17 cellular contexts compared by ENCODE assay signal in the genomic region with DNA sequence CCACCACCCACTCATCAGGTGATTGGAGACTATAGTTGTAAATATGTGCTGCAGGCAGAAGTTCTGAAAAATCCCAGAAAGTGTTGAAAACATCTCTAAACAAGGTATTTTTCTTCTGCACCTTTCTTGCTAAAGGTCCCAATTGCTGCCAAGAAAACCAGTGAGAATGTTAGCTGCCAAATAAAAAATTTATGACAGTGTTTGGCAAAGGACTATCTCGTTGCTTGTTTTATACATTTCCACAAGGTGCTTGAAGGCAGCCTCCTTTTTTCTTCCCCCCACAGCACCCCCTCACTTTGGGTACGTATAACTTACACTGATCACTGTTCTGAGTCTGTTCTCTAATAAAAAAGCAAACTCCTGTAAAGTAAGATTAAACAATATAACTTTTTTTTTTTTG.
A peak's percentile ranks its signal among the peaks of the same experiment; 100 is the strongest.
DNase-seq lines count a peak whose midpoint lies in the region; FAIRE-seq and TF ChIP-seq lines count a peak whose summit lies in the region.
"Had no signal": no experiment of that assay in that cellular context is flagged by ENCODE, and none has a peak within 500 bp of the region (broad histone marks: within the 10 kb centered on the region; RNA-seq: fewer than 3 reads in every experiment).

No MANE protein-coding gene starts in this region.

- CTCF ChIA-PET in HEK293 (lab: Yijun Ruan, JAX), result no interaction called here

- no peak for FAIRE-seq in keratinocyte (lab: Jason Lieb, UNC)
- FAIRE-seq: GM12892, GM18507 had no signal

- POLR2A ChIA-PET in HEK293 (lab: Yijun Ruan, JAX), result no interaction called here

- peaks cover 23% of the 10 kb centered on the region for H3K4me1 ChIP-seq in HEK293 (ENCODE audit: control insufficient read depth, insufficient read depth, low read length)
- peaks cover 17% of the 10 kb centered on the region for H3K4me1 ChIP-seq in keratinocyte (ENCODE audit: control insufficient read depth, extremely low read depth, insufficient read depth, low read length)
- H3K4me1 ChIP-seq in subcutaneous abdominal adipose tissue (ENCODE audit: control insufficient read depth in 5 of 5, insufficient read depth in 5 of 5, low read length in 5 of 5), result peaks cover 0 to 38% (median 31%) of the 10 kb centered on the region in 5 donors
- no peaks in the 10 kb centered on the region for H3K4me1 ChIP-seq in MM.1S (ENCODE audit: low read length)
- H3K4me1 ChIP-seq: BLaER1 had no signal

- TF ChIP-seq CTCF in HEK293 (tag by site-specific recombination; IDR thresholded peaks at IDR 0.05) (no peak), VCaP (conservative IDR thresholded peaks at IDR 0.05) (0 out of 2 replicates have a peak, but pooled peaks have one; percentile 7), keratinocyte (optimal IDR thresholded peaks at IDR 0.05 in 1 of 3, IDR thresholded peaks at IDR 0.05 in 1 of 3, conservative IDR thresholded peaks at IDR 0.05 in 1 of 3; ENCODE audit: extremely low read depth in 1 of 3, insufficient read depth in 2 of 3, low read length in 3 of 3) (no peak), MM.1S (IDR thresholded peaks at IDR 0.05; ENCODE audit: low read length) (no peak)

- H3K9ac ChIP-seq in keratinocyte (ENCODE audit: control insufficient read depth, extremely low read depth, insufficient read depth, low read length) (no peak overlapping the region), subcutaneous abdominal adipose tissue (ENCODE audit: low read length in 5 of 5) (no peak overlapping the region), MM.1S (ENCODE audit: low read length) (no peak overlapping the region)
- H3K9ac ChIP-seq: BLaER1 had no signal

- H3K9me3 ChIP-seq in HEK293 (ENCODE audit: control insufficient read depth, insufficient read depth, low read depth, low read length) (no peaks in the 10 kb centered on the region), keratinocyte (ENCODE audit: control insufficient read depth, low read depth, low read length) (no peaks in the 10 kb centered on the region), subcutaneous abdominal adipose tissue (ENCODE audit: control insufficient read depth in 5 of 5, low read length in 5 of 5) (peaks cover 0 to 6% (median 0%) of the 10 kb centered on the region in 5 donors), MM.1S (replicated peaks; ENCODE audit: insufficient read depth, low read length) (no peaks in the 10 kb centered on the region)

- H4K20me1 ChIP-seq in keratinocyte (ENCODE audit: control insufficient read depth, extremely low read depth, insufficient read depth, low read length) (no peaks in the 10 kb centered on the region), MM.1S (ENCODE audit: insufficient read depth, low read length) (no peaks in the 10 kb centered on the region)
- H4K20me1 ChIP-seq: BLaER1 had no signal

- H3K4me2 ChIP-seq in keratinocyte (ENCODE audit: control insufficient read depth, extremely low read depth, insufficient read depth, low read depth, low read length) (peak overlapping the region; percentile 22), MM.1S (ENCODE audit: low read depth, low read length) (no peak overlapping the region)
- H3K4me2 ChIP-seq: BLaER1 had no signal

- dilution Hi-C loops in keratinocyte (cut with MboI; ENCODE audit: extremely low pct_ligation_motif_present, low sequenced_read_pairs), result no loop called here

- no peak for DNase-seq in keratinocyte (ENCODE audit: low read depth, low spot score)
- DNase-seq in stimulated activated naive CD4-positive, alpha-beta T cell treated with Interleukin-2 at 50 U/mL for 16 hours (lab: John Stamatoyannopoulos, UW), result no peak
- no peak for DNase-seq in MM.1S
- no peak for DNase-seq in LoVo (ENCODE audit: low spot score)
- DNase-seq: 8988T; CD4-positive, alpha-beta memory T cell; DMS153; DMS79; GDM1; GOT3; H7 had no signal

- H2AFZ ChIP-seq in keratinocyte (ENCODE audit: control insufficient read depth, low read length) (no peak overlapping the region), MM.1S (ENCODE audit: low read length) (no peak overlapping the region)

- H3K4me3 ChIP-seq in HEK293 (ENCODE audit: low read depth, low read length) (no peak overlapping the region), keratinocyte (ENCODE audit: control insufficient read depth in 2 of 3, extremely low read depth in 1 of 3, insufficient read depth in 2 of 3, low read depth in 1 of 3, low read length in 3 of 3) (no peak overlapping the region), subcutaneous abdominal adipose tissue (ENCODE audit: low read depth in 1 of 5, low read length in 5 of 5) (no peak overlapping the region), MM.1S (ENCODE audit: low read length) (no peak overlapping the region)
- H3K4me3 ChIP-seq: BLaER1 had no signal

- H3K27me3 ChIP-seq in keratinocyte (ENCODE audit: control insufficient read depth, extremely low read depth, insufficient read depth, low read length), result no peaks in the 10 kb centered on the region
- H3K27me3 ChIP-seq in subcutaneous abdominal adipose tissue (ENCODE audit: control insufficient read depth in 5 of 5, insufficient read depth in 4 of 5, low read length in 5 of 5), result no peaks in the 10 kb centered on the region
- H3K27me3 ChIP-seq in MM.1S (replicated peaks; ENCODE audit: insufficient read depth, low read length), result no peaks in the 10 kb centered on the region
- H3K27me3 ChIP-seq: BLaER1 had no signal

- no peaks in the 10 kb centered on the region for H3K9me1 ChIP-seq in keratinocyte (ENCODE audit: control insufficient read depth, extremely low read depth, insufficient read depth, low read length)

- H3K27ac ChIP-seq in HEK293 (ENCODE audit: extremely low read depth, low read depth, low read length) (no peak overlapping the region), VCaP (peak overlapping the region; percentile 53), keratinocyte (ENCODE audit: control insufficient read depth, insufficient read depth, low read length) (no peak overlapping the region), subcutaneous abdominal adipose tissue (ENCODE audit: low read depth, low read length) (peak overlapping the region; percentile 72), MM.1S (ENCODE audit: low read length) (no peak overlapping the region)
- H3K27ac ChIP-seq: BLaER1 had no signal

- H3K36me3 ChIP-seq in HEK293 (ENCODE audit: control insufficient read depth in 2 of 2, insufficient read depth in 1 of 2, low read length in 2 of 2) (no peaks in the 10 kb centered on the region), keratinocyte (ENCODE audit: control insufficient read depth in 2 of 2, extremely low read depth in 1 of 2, insufficient read depth in 2 of 2, low read length in 2 of 2) (no peaks in the 10 kb centered on the region), subcutaneous abdominal adipose tissue (ENCODE audit: control insufficient read depth in 5 of 5, insufficient read depth in 5 of 5, low read length in 5 of 5) (no peaks in the 10 kb centered on the region), MM.1S (replicated peaks; ENCODE audit: insufficient read depth, low read length) (no peaks in the 10 kb centered on the region)

- no peaks in the 10 kb centered on the region for H3F3A ChIP-seq in MM.1S (ENCODE audit: insufficient read depth, low read length)

- no peaks in the 10 kb centered on the region for H3K9me2 ChIP-seq in MM.1S (replicated peaks; ENCODE audit: insufficient read depth, low read length)

- H3K79me2 ChIP-seq in keratinocyte (ENCODE audit: control insufficient read depth, insufficient read depth, low read length) (no peaks in the 10 kb centered on the region), MM.1S (ENCODE audit: low read length) (no peaks in the 10 kb centered on the region)

TF ChIP-seq in HEK293, 187 proteins besides CTCF, POLR2A, EP300 and RAD21:
- TF ChIP-seq, protein P1, sequence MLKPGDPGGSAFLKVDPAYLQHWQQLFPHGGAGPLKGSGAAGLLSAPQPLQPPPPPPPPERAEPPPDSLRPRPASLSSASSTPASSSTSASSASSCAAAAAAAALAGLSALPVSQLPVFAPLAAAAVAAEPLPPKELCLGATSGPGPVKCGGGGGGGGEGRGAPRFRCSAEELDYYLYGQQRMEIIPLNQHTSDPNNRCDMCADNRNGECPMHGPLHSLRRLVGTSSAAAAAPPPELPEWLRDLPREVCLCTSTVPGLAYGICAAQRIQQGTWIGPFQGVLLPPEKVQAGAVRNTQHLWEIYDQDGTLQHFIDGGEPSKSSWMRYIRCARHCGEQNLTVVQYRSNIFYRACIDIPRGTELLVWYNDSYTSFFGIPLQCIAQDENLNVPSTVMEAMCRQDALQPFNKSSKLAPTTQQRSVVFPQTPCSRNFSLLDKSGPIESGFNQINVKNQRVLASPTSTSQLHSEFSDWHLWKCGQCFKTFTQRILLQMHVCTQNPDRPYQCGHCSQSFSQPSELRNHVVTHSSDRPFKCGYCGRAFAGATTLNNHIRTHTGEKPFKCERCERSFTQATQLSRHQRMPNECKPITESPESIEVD (tag by site-specific recombination; IDR thresholded peaks at IDR 0.05), result peak; percentile 51
- TF ChIP-seq ZNF175 (tag by site-specific recombination; IDR thresholded peaks at IDR 0.05), result no peak

Comparison
In these comparisons a context has a peak if more than half of its experiments do, and no peak if none do; other contexts are left out.
1. H3K27ac ChIP-seq: peak in VCaP (single experiment) and subcutaneous abdominal adipose tissue (single experiment); none in HEK293 (single experiment), keratinocyte (single experiment) and MM.1S (single experiment).